Comparison of ENCODE assay signal across 9 cellular contexts in genomic region chr10:70267161-70267933, GRCh38. TPM values are rescaled to one million over a fixed set of nuclear protein-coding genes. Genes with fewer than 3 reads are reported as not detected.
A peak's percentile ranks its signal among the peaks of the same experiment; 100 is the strongest.
DNase-seq lines count a peak whose midpoint lies in the region; ATAC-seq and TF ChIP-seq lines count a peak whose summit lies in the region.
"Had no signal": no experiment of that assay in that cellular context is flagged by ENCODE, and none has a peak within 500 bp of the region (broad histone marks: within the 10 kb centered on the region; RNA-seq: fewer than 3 reads in every experiment).

No MANE protein-coding gene starts in this region.

- peaks cover 3% of the 10 kb centered on the region for H3K9me3 Mint-ChIP-seq in activated T-helper 1 cell treated with anti-CD3 and anti-CD28 coated beads, Interleukin-12 subunit alpha, Interleukin-12 subunit beta, Interleukin-2, Interleukin-4 antibody, amounts not matched to agents 30 ng/mL and 10 ng/mL and 1 ng/mL, durations not matched to agents 14 hours and 24 hours and 36 hours

- TF ChIP-seq CTCF in AG09319 (IDR thresholded peaks at IDR 0.05; ENCODE audit: low read depth, low read length) = peak; percentile 29
- TF ChIP-seq CTCF in kidney epithelial cell (IDR thresholded peaks at IDR 0.05; ENCODE audit: insufficient read depth, low read length, poor library complexity, severe bottlenecking) = peak; percentile 9
- TF ChIP-seq CTCF in dorsolateral prefrontal cortex (IDR thresholded peaks at IDR 0.05 in 54 of 56, conservative IDR thresholded peaks at IDR 0.05 in 2 of 56; ENCODE audit: low read depth in 1 of 56, partially characterized antibody in 56 of 56) = peak in 3 of 56 donors; percentile 6 to 13 (median 9)

- H3K36me3 ChIP-seq in kidney epithelial cell (ENCODE audit: control insufficient read depth, insufficient read depth, low read length) = no peaks in the 10 kb centered on the region

- H3K27me3 Mint-ChIP-seq in activated T-helper 1 cell treated with anti-CD3 and anti-CD28 coated beads, Interleukin-12 subunit alpha, Interleukin-12 subunit beta, Interleukin-2, Interleukin-4 antibody, amounts not matched to agents 30 ng/mL and 10 ng/mL and 1 ng/mL, durations not matched to agents 14 hours and 24 hours and 36 hours (ENCODE audit: insufficient read depth) = peaks cover 8% of the 10 kb centered on the region

- no peak for ATAC-seq in GM18909 (IDR thresholded peaks at IDR 0.05; ENCODE audit: poor library complexity, unreplicated experiment)

- H3K36me3 Mint-ChIP-seq in activated T-helper 1 cell treated with anti-CD3 and anti-CD28 coated beads, Interleukin-12 subunit alpha, Interleukin-12 subunit beta, Interleukin-2, Interleukin-4 antibody, amounts not matched to agents 30 ng/mL and 10 ng/mL and 1 ng/mL, durations not matched to agents 14 hours and 24 hours and 36 hours (ENCODE audit: low read depth) = peaks cover 2% of the 10 kb centered on the region

- H3K4me3 Mint-ChIP-seq in activated T-helper 1 cell treated with anti-CD3 and anti-CD28 coated beads, Interleukin-12 subunit alpha, Interleukin-12 subunit beta, Interleukin-2, Interleukin-4 antibody, amounts not matched to agents 30 ng/mL and 10 ng/mL and 1 ng/mL, durations not matched to agents 14 hours and 24 hours and 36 hours = no peak overlapping the region

- peak; percentile 84 for DNase-seq in AG09319 (ENCODE audit: extremely low read depth, low read depth)
- DNase-seq in HCEC 1CT = peak; percentile 96
- DNase-seq in activated T-helper 1 cell treated with anti-CD3 and anti-CD28 coated beads, Interleukin-12 subunit alpha, Interleukin-12 subunit beta, Interleukin-2, Interleukin-4 antibody, amounts not matched to agents 30 ng/mL and 10 ng/mL and 1 ng/mL, durations not matched to agents 14 hours and 24 hours and 36 hours (ENCODE audit: low spot score) = no peak
- peak; percentile 92 for DNase-seq in kidney epithelial cell (ENCODE audit: low read depth)
- no peak for DNase-seq in dorsolateral prefrontal cortex
- no peak for DNase-seq in NCI-H748 (lab: John Stamatoyannopoulos, UW; ENCODE audit: unreplicated experiment)
- no peak for DNase-seq in stimulated activated CD4-positive, alpha-beta T cell treated with anti-CD3 and anti-CD28 coated beads, Interleukin-4, amount 100 ng/mL, for 24 hours
- DNase-seq: stimulated activated CD4-positive, alpha-beta T cell treated with anti-CD3 and anti-CD28 coated beads, Interleukin-12 subunit alpha, Interleukin-12 subunit beta, amount 100 ng/mL, for 4 hours had no signal

- H3K27ac Mint-ChIP-seq in activated T-helper 1 cell treated with anti-CD3 and anti-CD28 coated beads, Interleukin-12 subunit alpha, Interleukin-12 subunit beta, Interleukin-2, Interleukin-4 antibody, amounts not matched to agents 30 ng/mL and 10 ng/mL and 1 ng/mL, durations not matched to agents 14 hours and 24 hours and 36 hours = peak overlapping the region; percentile 3

- peaks cover 29% of the 10 kb centered on the region for H3K4me1 Mint-ChIP-seq in activated T-helper 1 cell treated with anti-CD3 and anti-CD28 coated beads, Interleukin-12 subunit alpha, Interleukin-12 subunit beta, Interleukin-2, Interleukin-4 antibody, amounts not matched to agents 30 ng/mL and 10 ng/mL and 1 ng/mL, durations not matched to agents 14 hours and 24 hours and 36 hours (ENCODE audit: low read depth)

- H3K27me3 ChIP-seq in kidney epithelial cell (ENCODE audit: control insufficient read depth, insufficient read depth, low read length) = no peaks in the 10 kb centered on the region
- peaks cover 0 to 3% (median 0%) of the 10 kb centered on the region in 45 donors for H3K27me3 ChIP-seq in dorsolateral prefrontal cortex

- intact Hi-C loops in activated T-helper 1 cell treated with anti-CD3 and anti-CD28 coated beads, Interleukin-12 subunit alpha, Interleukin-12 subunit beta, Interleukin-2, Interleukin-4 antibody, amounts not matched to agents 30 ng/mL and 10 ng/mL and 1 ng/mL, durations not matched to agents 14 hours and 24 hours and 36 hours (cut with micrococcal nuclease) = no loop called here
- intact Hi-C loops in dorsolateral prefrontal cortex (cut with DNase I) = loop anchor here in 1 of 2 donors (5.0 kb wide), 1 partner anchor 45 kb away; no protein-coding TSS in a partner anchor

- no peak overlapping the region for H3K27ac ChIP-seq in dorsolateral prefrontal cortex

- H3K4me3 ChIP-seq in kidney epithelial cell (ENCODE audit: low read depth, low read length) (no peak overlapping the region), dorsolateral prefrontal cortex (no peak overlapping the region)

RNA-seq across cellular contexts. Expression of gene NPFFR1, which starts 16.5 kb away (rescaled TPM):
- not detected in 2 replicates for total RNA-seq in activated T-helper 1 cell treated with anti-CD3 and anti-CD28 coated beads, Interleukin-12 subunit alpha, Interleukin-12 subunit beta, Interleukin-2, Interleukin-4 antibody, amounts not matched to agents 30 ng/mL and 10 ng/mL and 1 ng/mL, durations not matched to agents 14 hours and 24 hours and 36 hours
- total RNA-seq in kidney epithelial cell (0.04 and 0.21 TPM in 2 replicates), dorsolateral prefrontal cortex (1 to 10 TPM in 114 of 120 experiments, under 1 TPM in 6; 0.64 to 5.9 (median 2.1) TPM)

RNA-seq across cellular contexts. Expression of gene PPA1, which starts 34.1 kb away (rescaled TPM):
- total RNA-seq in activated T-helper 1 cell treated with anti-CD3 and anti-CD28 coated beads, Interleukin-12 subunit alpha, Interleukin-12 subunit beta, Interleukin-2, Interleukin-4 antibody, amounts not matched to agents 30 ng/mL and 10 ng/mL and 1 ng/mL, durations not matched to agents 14 hours and 24 hours and 36 hours = 374 and 393 TPM in 2 replicates
- total RNA-seq in kidney epithelial cell (179 and 201 TPM in 2 replicates), dorsolateral prefrontal cortex (100 to 1,000 TPM in 114 of 120 experiments, 10 to 100 TPM in 6; 63.3 to 219 (median 163) TPM)

Comparison
In these comparisons a context has a peak if more than half of its experiments do, and no peak if none do; other contexts are left out.
1. DNase-seq: peak in AG09319 (single experiment), HCEC 1CT (single experiment) and kidney epithelial cell (single experiment); none in activated T-helper 1 cell treated with anti-CD3 and anti-CD28 coated beads, Interleukin-12 subunit alpha, Interleukin-12 subunit beta, Interleukin-2, Interleukin-4 antibody, amounts not matched to agents 30 ng/mL and 10 ng/mL and 1 ng/mL, durations not matched to agents 14 hours and 24 hours and 36 hours (single experiment), dorsolateral prefrontal cortex (0 of 10), NCI-H748 (single experiment) and stimulated activated CD4-positive, alpha-beta T cell treated with anti-CD3 and anti-CD28 coated beads, Interleukin-4, amount 100 ng/mL, for 24 hours (single experiment).